ENCODE assay signal across 8 cellular contexts in genomic region chr11:110430267-110431211, GRCh38. TPM values are rescaled to one million over a fixed set of nuclear protein-coding genes. Genes with fewer than 3 reads are reported as not detected.
A peak's percentile ranks its signal among the peaks of the same experiment; 100 is the strongest.
DNase-seq lines count a peak whose midpoint lies in the region; ATAC-seq and TF ChIP-seq lines count a peak whose summit lies in the region.

No MANE protein-coding gene starts in this region.

- H3K36me3 Mint-ChIP-seq in activated naive CD4-positive, alpha-beta T cell treated with anti-CD3 and anti-CD28 coated beads, Interleukin-2, amount 50 U/mL, for 24 hours = no peaks in the 10 kb centered on the region
- no peaks in the 10 kb centered on the region for H3K36me3 Mint-ChIP-seq in osteocyte (ENCODE audit: unreplicated experiment)

- H3K9me3 Mint-ChIP-seq in activated naive CD4-positive, alpha-beta T cell treated with anti-CD3 and anti-CD28 coated beads, Interleukin-2, amount 50 U/mL, for 24 hours = no peaks in the 10 kb centered on the region
- no peaks in the 10 kb centered on the region for H3K9me3 Mint-ChIP-seq in osteocyte (ENCODE audit: unreplicated experiment)

- intact Hi-C loops in Right ventricle myocardium inferior (cut with DNase I) = loop anchor here (1.0 to 10.0 kb wide), 3 partner anchors 53 to 232 kb away; partner anchors contain the start of gene RDX

- TF ChIP-seq CTCF in osteocyte (IDR thresholded peaks at IDR 0.05) = no peak

- peak; percentile 9 to 13 for DNase-seq in stimulated activated CD4-positive, alpha-beta T cell treated with anti-CD3 and anti-CD28 coated beads, Interleukin-2, amount 100 ng/mL, for 48 hours
- no peak for DNase-seq in stimulated activated CD4-positive, alpha-beta T cell treated with anti-CD3 and anti-CD28 coated beads, Interleukin-2, amount 100 ng/mL, for 24 hours
- DNase-seq in NCI-H69 (lab: John Stamatoyannopoulos, UW) = peak; percentile 75
- DNase-seq in Right ventricle myocardium inferior (ENCODE audit: missing footprints) = no peak
- no peak for DNase-seq in osteocyte (ENCODE audit: extremely low spot score, unreplicated experiment)
- DNase-seq in SKM-1 (lab: John Stamatoyannopoulos, UW; ENCODE audit: unreplicated experiment) = no peak

- ATAC-seq in HG02885 (IDR thresholded peaks at IDR 0.05; ENCODE audit: poor library complexity, unreplicated experiment) (peak; percentile 45), Right ventricle myocardium inferior (peak; percentile 49)

- peak overlapping the region; percentile 97 for H3K27ac Mint-ChIP-seq in activated naive CD4-positive, alpha-beta T cell treated with anti-CD3 and anti-CD28 coated beads, Interleukin-2, amount 50 U/mL, for 24 hours
- peak overlapping the region; percentile 92 for H3K27ac Mint-ChIP-seq in osteocyte (ENCODE audit: unreplicated experiment)

- H3K27me3 Mint-ChIP-seq in activated naive CD4-positive, alpha-beta T cell treated with anti-CD3 and anti-CD28 coated beads, Interleukin-2, amount 50 U/mL, for 24 hours = no peaks in the 10 kb centered on the region
- H3K27me3 Mint-ChIP-seq in osteocyte (ENCODE audit: unreplicated experiment) = no peaks in the 10 kb centered on the region

- peaks cover 51% of the 10 kb centered on the region for H3K4me1 Mint-ChIP-seq in activated naive CD4-positive, alpha-beta T cell treated with anti-CD3 and anti-CD28 coated beads, Interleukin-2, amount 50 U/mL, for 24 hours
- H3K4me1 Mint-ChIP-seq in osteocyte (ENCODE audit: unreplicated experiment) = peaks cover 42% of the 10 kb centered on the region

- peak overlapping the region; percentile 98 for H3K4me3 Mint-ChIP-seq in activated naive CD4-positive, alpha-beta T cell treated with anti-CD3 and anti-CD28 coated beads, Interleukin-2, amount 50 U/mL, for 24 hours
- H3K4me3 Mint-ChIP-seq in osteocyte (ENCODE audit: unreplicated experiment) = peak overlapping the region; percentile 96

RNA-seq across cellular contexts. Expression of gene FDX1, which starts 0.8 kb away (rescaled TPM):
- total RNA-seq in Right ventricle myocardium inferior (22.5 TPM), osteocyte (6.3 and 7.1 TPM in 2 replicates)

Comparison
In these comparisons a context has a peak if more than half of its experiments do, and no peak if none do; other contexts are left out.
1. DNase-seq: peak in stimulated activated CD4-positive, alpha-beta T cell treated with anti-CD3 and anti-CD28 coated beads, Interleukin-2, amount 100 ng/mL, for 48 hours (2 of 2) and NCI-H69 (single experiment); none in stimulated activated CD4-positive, alpha-beta T cell treated with anti-CD3 and anti-CD28 coated beads, Interleukin-2, amount 100 ng/mL, for 24 hours (0 of 2), Right ventricle myocardium inferior (single experiment), osteocyte (single experiment) and SKM-1 (single experiment).